Comparison of ENCODE assay signal across 9 cellular contexts in the genomic region with DNA sequence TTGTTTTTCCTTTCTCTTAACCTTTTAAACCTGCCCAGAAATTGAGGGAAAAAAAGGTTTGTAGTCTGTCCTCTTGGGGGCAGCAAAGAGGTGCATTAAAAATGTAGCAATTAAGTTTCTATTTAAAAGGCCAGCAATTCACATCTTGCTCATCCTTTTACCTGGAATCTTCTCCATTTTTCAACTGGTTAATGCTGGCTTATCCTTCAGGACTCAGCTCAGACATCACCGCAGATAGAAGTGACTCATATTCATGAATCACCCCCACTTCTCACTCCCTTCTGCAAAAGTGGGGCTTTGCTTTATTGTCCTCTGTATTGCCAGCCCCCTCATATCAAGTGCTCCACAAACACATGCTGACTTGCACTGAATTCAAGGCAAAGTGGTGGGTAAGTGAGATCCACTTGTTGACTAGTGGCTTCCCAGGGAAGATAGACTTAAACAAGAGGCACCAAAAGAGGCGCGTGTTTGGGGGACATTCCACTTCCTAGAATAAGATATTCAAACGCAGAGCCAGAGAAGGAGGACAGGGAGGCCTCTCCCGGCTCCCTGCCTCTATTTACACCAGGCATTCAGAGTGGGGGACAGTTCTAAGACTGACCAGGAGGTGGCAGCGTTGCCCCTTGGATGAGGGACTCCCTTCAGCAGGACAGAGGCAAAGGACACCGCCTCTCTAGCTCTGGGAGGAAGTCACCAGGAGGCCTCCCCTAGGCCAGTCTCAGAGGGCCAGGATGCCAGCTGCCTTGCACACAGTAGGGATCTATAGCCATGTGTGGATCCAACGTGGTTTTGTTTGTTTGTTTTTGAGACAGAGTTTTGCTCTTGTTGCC.
DNase-seq lines count a peak whose midpoint lies in the region; ATAC-seq and TF ChIP-seq lines count a peak whose summit lies in the region.
"Had no signal": no experiment of that assay in that cellular context is flagged by ENCODE, and none has a peak within 500 bp of the region (broad histone marks: within the 10 kb centered on the region; RNA-seq: fewer than 3 reads in every experiment).

No MANE protein-coding gene starts in this region.

- H3K4me1 ChIP-seq in ES-I3 (ENCODE audit: insufficient read depth, low read length): 0 out of 2 replicates have a peak, but pooled peaks cover 2% of the 10 kb centered on the region

- DNase-seq in HFF-Myc (ENCODE audit: extremely low read depth, low read depth): peak; percentile 53
- peak; percentile 74 for DNase-seq in NCI-H1694 treated with DMSO at 0.1 percent for 48 hours (lab: John Stamatoyannopoulos, UW)
- peak; percentile 22 for DNase-seq in T1000 (lab: John Stamatoyannopoulos, UW)
- DNase-seq in astrocyte of the cerebellum (ENCODE audit: low read depth): peak; percentile 51
- peak; percentile 74 to 81 for DNase-seq in hippocampal formation (lab: John Stamatoyannopoulos, UW)
- peak; percentile 18 for DNase-seq in skeletal muscle cell (ENCODE audit: low read depth)

- H3K4me3 ChIP-seq in HFF-Myc (replicated peaks; ENCODE audit: low read depth, low read length) (no peak overlapping the region), astrocyte of the cerebellum (ENCODE audit: low read depth, low read length) (no peak overlapping the region), skeletal muscle cell (ENCODE audit: low read depth, low read length) (no peak overlapping the region)
- H3K4me3 ChIP-seq: skin epidermis had no signal

- no peak for ATAC-seq in HG03354 (IDR thresholded peaks at IDR 0.05; ENCODE audit: poor library complexity, severe bottlenecking, unreplicated experiment)

- peak overlapping the region; percentile 21; the same call in 1 of the 2 replicates for H3K9ac ChIP-seq in ES-I3 (ENCODE audit: low read depth, low read length)

- in situ Hi-C loops in astrocyte of the cerebellum (cut with HindIII; ENCODE audit: low sequenced_read_pairs): loop anchor here (5.0 kb wide), 1 partner anchor 313 kb away; no protein-coding TSS in a partner anchor

- no peaks in the 10 kb centered on the region for H3K9me3 ChIP-seq in ES-I3 (ENCODE audit: control insufficient read depth, insufficient read depth, low read length)

- no peaks in the 10 kb centered on the region for H3K36me3 ChIP-seq in ES-I3 (ENCODE audit: insufficient read depth, low read length)

- TF ChIP-seq CTCF in HFF-Myc (IDR thresholded peaks at IDR 0.05; ENCODE audit: low read depth, low read length, missing control alignments) (peak; percentile 73), astrocyte of the cerebellum (IDR thresholded peaks at IDR 0.05; ENCODE audit: low read depth, low read length, missing control alignments) (peak; percentile 91)

Comparison
In these comparisons a context has a peak if more than half of its experiments do, and no peak if none do; other contexts are left out.
1. DNase-seq: peak in every context shown above with its lines; median percentile 78 in hippocampal formation; 74 in NCI-H1694 treated with DMSO at 0.1 percent for 48 hours; 53 in HFF-Myc; 51 in astrocyte of the cerebellum; 22 in T1000; 18 in skeletal muscle cell.